Comparison of ENCODE assay signal across 26 cellular contexts in genomic region chr2:218429951-218430692, GRCh38. TPM values are rescaled to one million over a fixed set of nuclear protein-coding genes. Genes with fewer than 3 reads are reported as not detected.
DNase-seq lines count a peak whose midpoint lies in the region; ATAC-seq and TF ChIP-seq lines count a peak whose summit lies in the region.
"Had no signal": no experiment of that assay in that cellular context is flagged by ENCODE, and none has a peak within 500 bp of the region (broad histone marks: within the 10 kb centered on the region; RNA-seq: fewer than 3 reads in every experiment).

No MANE protein-coding gene starts in this region.

- no peaks in the 10 kb centered on the region for H3K9me3 Mint-ChIP-seq in activated CD4-positive, alpha-beta T cell treated with anti-CD3 and anti-CD28 coated beads for 36 hours (ENCODE audit: low read depth)
- H3K9me3 Mint-ChIP-seq: activated naive CD4-positive, alpha-beta T cell treated with anti-CD3 and anti-CD28 coated beads, Interleukin-2, amount 50 U/mL, for 72 hours; activated T-helper 1 cell treated with anti-CD3 and anti-CD28 coated beads, Interleukin-12 subunit alpha, Interleukin-12 subunit beta, Interleukin-2, Interleukin-4 antibody, amounts not matched to agents 30 ng/mL and 10 ng/mL and 1 ng/mL, durations not matched to agents 14 hours and 24 hours and 36 hours; memory B cell; type B pancreatic cell had no signal

- no peak for DNase-seq in activated CD4-positive, alpha-beta T cell treated with anti-CD3 and anti-CD28 coated beads for 36 hours
- no peak for DNase-seq in activated CD4-positive, alpha-beta T cell treated with anti-CD3 and anti-CD28 coated beads, Interleukin-2, amount 50 U/mL, for 4 hours
- peak; percentile 7 for DNase-seq in NCI-H69 (lab: John Stamatoyannopoulos, UW)
- peak; percentile 36 to 46 for DNase-seq in erythroblast (lab: John Stamatoyannopoulos, UW)
- DNase-seq in spleen, result peak; percentile 64
- no peak for DNase-seq in NCI-H2029 (lab: John Stamatoyannopoulos, UW)
- DNase-seq in activated CD8-positive, alpha-beta memory T cell treated with anti-CD3 and anti-CD28 coated beads for 24 hours, result no peak
- DNase-seq: heart left ventricle; IMR-90; NCI-H1105; NCI-H2029 treated with DMSO at 0.1 percent for 48 hours; NCI-H2227 treated with DMSO at 0.1 percent for 48 hours; NCI-H748 treated with DMSO at 0.1 percent for 48 hours; SHP77; stimulated activated CD4-positive, alpha-beta T cell treated with anti-CD3 and anti-CD28 coated beads, Interleukin-1b, Interleukin-23, amount 100 ng/mL, for 48 hours had no signal

- H3K4me1 ChIP-seq in spleen, result no peaks in the 10 kb centered on the region
- H3K4me1 ChIP-seq: BLaER1, heart left ventricle had no signal

- TF ChIP-seq POLR2A in erythroblast (IDR thresholded peaks at IDR 0.05; ENCODE audit: low read length), result no peak
- TF ChIP-seq POLR2A in spleen (IDR thresholded peaks at IDR 0.05), result no peak

- no peak for TF ChIP-seq CTCF in spleen (IDR thresholded peaks at IDR 0.05 in 8 of 11, conservative IDR thresholded peaks at IDR 0.05 in 3 of 11)

- POLR2A ChIA-PET in activated CD4-positive, alpha-beta T cell treated with anti-CD3 and anti-CD28 coated beads for 36 hours (lab: Charles Lee), result no interaction called here

- intact Hi-C loops in activated CD4-positive, alpha-beta T cell treated with anti-CD3 and anti-CD28 coated beads for 36 hours (cut with DNase I, micrococcal nuclease), result no loop called here
- intact Hi-C loops in spleen (cut with DNase I; ENCODE audit: low total_unique reads), result no loop called here

- no peaks in the 10 kb centered on the region for H3K27me3 ChIP-seq in spleen (replicated peaks in 1 of 7)
- H3K27me3 ChIP-seq: BLaER1, heart left ventricle, neutrophil had no signal

- CTCF ChIA-PET in activated CD4-positive, alpha-beta T cell treated with anti-CD3 and anti-CD28 coated beads for 36 hours (lab: Charles Lee), result interaction anchor here (0.6 kb wide), 1 partner anchor 96 kb away, joined by 3 read pairs; no protein-coding TSS in a partner anchor

- peak overlapping the region; percentile 65 for H3K27ac Mint-ChIP-seq in activated CD4-positive, alpha-beta T cell treated with anti-CD3 and anti-CD28 coated beads for 36 hours
- H3K27ac Mint-ChIP-seq: activated naive CD4-positive, alpha-beta T cell treated with anti-CD3 and anti-CD28 coated beads, Interleukin-2, amount 50 U/mL, for 72 hours; activated T-helper 1 cell treated with anti-CD3 and anti-CD28 coated beads, Interleukin-12 subunit alpha, Interleukin-12 subunit beta, Interleukin-2, Interleukin-4 antibody, amounts not matched to agents 30 ng/mL and 10 ng/mL and 1 ng/mL, durations not matched to agents 14 hours and 24 hours and 36 hours; memory B cell; type B pancreatic cell had no signal

- no peak overlapping the region for H3K27ac ChIP-seq in spleen
- H3K27ac ChIP-seq: BLaER1, heart left ventricle, neutrophil had no signal

- 58 to 78% (median 69%) methylated on average over 8 of the region's 8 CpGs for WGBS in spleen, 5 donors

- no peak overlapping the region for H3K4me3 ChIP-seq in spleen
- H3K4me3 ChIP-seq: BLaER1, heart left ventricle had no signal

- ATAC-seq in activated CD4-positive, alpha-beta T cell treated with anti-CD3 and anti-CD28 coated beads for 36 hours, result no peak
- no peak for ATAC-seq in GM21717 (IDR thresholded peaks at IDR 0.05; ENCODE audit: unreplicated experiment)
- ATAC-seq: activated naive CD4-positive, alpha-beta T cell treated with anti-CD3 and anti-CD28 coated beads, Interleukin-2, amount 50 U/mL, for 72 hours; heart left ventricle had no signal

- H3K36me3 Mint-ChIP-seq in activated CD4-positive, alpha-beta T cell treated with anti-CD3 and anti-CD28 coated beads for 36 hours (ENCODE audit: low read depth), result no peaks in the 10 kb centered on the region
- H3K36me3 Mint-ChIP-seq: activated naive CD4-positive, alpha-beta T cell treated with anti-CD3 and anti-CD28 coated beads, Interleukin-2, amount 50 U/mL, for 72 hours; memory B cell; type B pancreatic cell had no signal

- H3K4me1 Mint-ChIP-seq in activated CD4-positive, alpha-beta T cell treated with anti-CD3 and anti-CD28 coated beads for 36 hours, result no peaks in the 10 kb centered on the region
- H3K4me1 Mint-ChIP-seq: memory B cell had no signal

- H3K4me3 Mint-ChIP-seq in activated CD4-positive, alpha-beta T cell treated with anti-CD3 and anti-CD28 coated beads for 36 hours, result no peak overlapping the region
- H3K4me3 Mint-ChIP-seq: activated T-helper 1 cell treated with anti-CD3 and anti-CD28 coated beads, Interleukin-12 subunit alpha, Interleukin-12 subunit beta, Interleukin-2, Interleukin-4 antibody, amounts not matched to agents 30 ng/mL and 10 ng/mL and 1 ng/mL, durations not matched to agents 14 hours and 24 hours and 36 hours; memory B cell; type B pancreatic cell had no signal

- H3K27me3 Mint-ChIP-seq in activated CD4-positive, alpha-beta T cell treated with anti-CD3 and anti-CD28 coated beads for 36 hours, result no peaks in the 10 kb centered on the region
- H3K27me3 Mint-ChIP-seq: type B pancreatic cell had no signal

- H3K36me3 ChIP-seq in spleen, result no peaks in the 10 kb centered on the region
- H3K36me3 ChIP-seq: BLaER1, heart left ventricle, neutrophil had no signal

- no peaks in the 10 kb centered on the region for H3K9me3 ChIP-seq in spleen
- H3K9me3 ChIP-seq: BLaER1, heart left ventricle, neutrophil had no signal

RNA-seq across cellular contexts. Expression of gene VIL1, which starts 11.2 kb away (rescaled TPM):
- not detected for total RNA-seq in activated CD4-positive, alpha-beta T cell treated with anti-CD3 and anti-CD28 coated beads for 36 hours
- total RNA-seq in spleen, result under 1 TPM in 3 of 7 donors, not detected in 4; 0.17 to 0.72 (median 0.38) TPM
- polyA plus RNA-seq in spleen, result under 1 TPM; 0.04 to 0.19 (median 0.06) TPM
- total RNA-seq: activated naive CD4-positive, alpha-beta T cell treated with anti-CD3 and anti-CD28 coated beads, Interleukin-2, amount 50 U/mL, for 72 hours; activated T-helper 1 cell treated with anti-CD3 and anti-CD28 coated beads, Interleukin-12 subunit alpha, Interleukin-12 subunit beta, Interleukin-2, Interleukin-4 antibody, amounts not matched to agents 30 ng/mL and 10 ng/mL and 1 ng/mL, durations not matched to agents 14 hours and 24 hours and 36 hours; H4; heart left ventricle; IMR-90; pulmonary artery endothelial cell; skeletal muscle tissue; subcutaneous adipose tissue had no signal
- polyA plus RNA-seq: IMR-90 had no signal

RNA-seq across cellular contexts. Expression of gene CTDSP1, which starts 30.5 kb away (rescaled TPM):
- total RNA-seq in activated CD4-positive, alpha-beta T cell treated with anti-CD3 and anti-CD28 coated beads for 36 hours, result 10 to 100 TPM; 57.7 to 65.4 TPM
- 100 to 1,000 TPM; 114 to 184 (median 163) TPM for total RNA-seq in spleen
- polyA plus RNA-seq in spleen, result 100 to 1,000 TPM in 1 of 3 donors, 10 to 100 TPM in 2; 65.6 to 114 (median 72.4) TPM

RNA-seq across cellular contexts. Expression of gene SLC11A1, which starts 48.0 kb away (rescaled TPM):
- under 1 TPM; 0.05 to 0.09 TPM for total RNA-seq in activated CD4-positive, alpha-beta T cell treated with anti-CD3 and anti-CD28 coated beads for 36 hours
- total RNA-seq in spleen, result 100 to 1,000 TPM in 4 of 7 donors, 10 to 100 TPM in 3; 63.5 to 576 (median 167) TPM
- 10 to 100 TPM in 2 of 3 donors, 1 to 10 TPM in 1; 6.2 to 67.0 (median 38.6) TPM for polyA plus RNA-seq in spleen
- total RNA-seq: activated naive CD4-positive, alpha-beta T cell treated with anti-CD3 and anti-CD28 coated beads, Interleukin-2, amount 50 U/mL, for 72 hours; pulmonary artery endothelial cell had no signal

Comparison
In these comparisons a context has a peak if more than half of its experiments do, and no peak if none do; other contexts are left out.
1. DNase-seq: peak in NCI-H69 (single experiment), erythroblast (2 of 2) and spleen (single experiment); none in activated CD4-positive, alpha-beta T cell treated with anti-CD3 and anti-CD28 coated beads for 36 hours (single experiment), activated CD4-positive, alpha-beta T cell treated with anti-CD3 and anti-CD28 coated beads, Interleukin-2, amount 50 U/mL, for 4 hours (0 of 2), NCI-H2029 (single experiment) and activated CD8-positive, alpha-beta memory T cell treated with anti-CD3 and anti-CD28 coated beads for 24 hours (single experiment).
2. RNA of gene SLC11A1, which starts 48.0 kb away (total RNA-seq): 63.5 to 576 TPM in spleen; 0.05 to 0.09 TPM in activated CD4-positive, alpha-beta T cell treated with anti-CD3 and anti-CD28 coated beads for 36 hours; every median in the first group is over 10 times any median in the second.